11 cellular contexts compared by ENCODE assay signal in the genomic region with DNA sequence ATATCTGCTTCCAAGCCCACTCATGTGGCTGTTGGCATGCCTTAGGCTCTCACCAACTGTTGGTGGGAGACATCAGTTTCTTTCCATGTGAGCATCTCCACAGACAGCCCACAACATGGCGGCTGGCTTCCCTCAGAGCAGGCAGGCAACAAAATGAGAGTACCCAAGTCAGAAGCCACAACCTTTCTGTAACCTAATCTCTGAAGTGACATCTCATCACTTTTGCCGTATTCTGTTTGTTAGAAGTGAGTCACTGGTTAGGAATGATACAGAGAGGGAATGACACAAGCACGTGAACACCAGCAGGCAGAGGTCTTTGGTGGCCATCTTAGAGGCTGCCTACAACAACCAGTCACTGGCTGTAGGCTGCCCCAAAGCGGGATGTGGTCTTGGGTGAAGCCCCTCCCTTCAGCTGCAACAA.
A peak's percentile ranks its signal among the peaks of the same experiment; 100 is the strongest.
DNase-seq lines count a peak whose midpoint lies in the region; ATAC-seq, FAIRE-seq and TF ChIP-seq lines count a peak whose summit lies in the region.
"Had no signal": no experiment of that assay in that cellular context is flagged by ENCODE, and none has a peak within 500 bp of the region (broad histone marks: within the 10 kb centered on the region; RNA-seq: fewer than 3 reads in every experiment).

No MANE protein-coding gene starts in this region.

- no peak overlapping the region for H3K27ac ChIP-seq in ascending aorta

- no TSS peak for BruUV-seq in Caco-2 (replicated peaks; lab: Mats Ljungman, UMichigan)

- no peaks in the 10 kb centered on the region for H3K27me3 Mint-ChIP-seq in Caco-2 (ENCODE audit: insufficient read depth, unreplicated experiment)
- no peaks in the 10 kb centered on the region for H3K27me3 Mint-ChIP-seq in activated naive CD8-positive, alpha-beta T cell treated with anti-CD3 and anti-CD28 coated beads for 36 hours
- H3K27me3 Mint-ChIP-seq: memory B cell had no signal

- peaks cover 14% of the 10 kb centered on the region for H3K36me3 Mint-ChIP-seq in Caco-2 (ENCODE audit: insufficient read depth, unreplicated experiment)
- peaks cover 38% of the 10 kb centered on the region for H3K36me3 Mint-ChIP-seq in activated naive CD8-positive, alpha-beta T cell treated with anti-CD3 and anti-CD28 coated beads for 36 hours

- H3K27me3 ChIP-seq in Caco-2 (replicated peaks; ENCODE audit: control insufficient read depth, insufficient read depth, low read length) (no peaks in the 10 kb centered on the region), ascending aorta (no peaks in the 10 kb centered on the region)

- intact Hi-C loops in Caco-2 (cut with micrococcal nuclease; ENCODE audit: unreplicated experiment) = no loop called here
- intact Hi-C loops in ascending aorta (cut with DNase I) = no loop called here

- H3K9me3 ChIP-seq in Caco-2 = no peaks in the 10 kb centered on the region
- no peaks in the 10 kb centered on the region for H3K9me3 ChIP-seq in ascending aorta

- H3K36me3 ChIP-seq in Caco-2 (ENCODE audit: control insufficient read depth, insufficient read depth, low read length) (no peaks in the 10 kb centered on the region; the same call in 1 of the 2 replicates), ascending aorta (peaks cover 9 to 23% of the 10 kb centered on the region in 2 donors)

- H3K27ac Mint-ChIP-seq in Caco-2 (ENCODE audit: unreplicated experiment) = peak overlapping the region; percentile 71
- no peak overlapping the region for H3K27ac Mint-ChIP-seq in activated naive CD8-positive, alpha-beta T cell treated with anti-CD3 and anti-CD28 coated beads for 36 hours
- H3K27ac Mint-ChIP-seq: memory B cell had no signal

- POLR2A ChIA-PET in Caco-2 (lab: Charles Lee) = no interaction called here

- TF ChIP-seq CTCF in Caco-2 (IDR thresholded peaks at IDR 0.05; ENCODE audit: insufficient read depth in 1 of 2, low read depth in 1 of 2, low read length in 1 of 2, severe bottlenecking in 1 of 2, unreplicated experiment in 1 of 2) = no peak
- TF ChIP-seq CTCF in GM20000 (IDR thresholded peaks at IDR 0.05; ENCODE audit: extremely low read depth, missing control alignments) = no peak
- no peak for TF ChIP-seq CTCF in ascending aorta (IDR thresholded peaks at IDR 0.05)

- peaks cover 7% of the 10 kb centered on the region for H3K9me3 Mint-ChIP-seq in Caco-2 (ENCODE audit: unreplicated experiment)
- H3K9me3 Mint-ChIP-seq in activated naive CD8-positive, alpha-beta T cell treated with anti-CD3 and anti-CD28 coated beads for 36 hours = no peaks in the 10 kb centered on the region
- H3K9me3 Mint-ChIP-seq: memory B cell had no signal

- H3K4me1 Mint-ChIP-seq in Caco-2 (ENCODE audit: low read depth, unreplicated experiment) = peaks cover 24% of the 10 kb centered on the region
- H3K4me1 Mint-ChIP-seq in activated naive CD8-positive, alpha-beta T cell treated with anti-CD3 and anti-CD28 coated beads for 36 hours = peaks cover 15% of the 10 kb centered on the region
- H3K4me1 Mint-ChIP-seq: memory B cell had no signal

- peak; percentile 60 for FAIRE-seq in HTR-8/SVneo (lab: Jason Lieb, UNC)
- FAIRE-seq: GM19239 had no signal

- CTCF ChIA-PET in Caco-2 (lab: Charles Lee) = no interaction called here

- H3K4me3 ChIP-seq in Caco-2 (ENCODE audit: low read depth, low read length) (no peak overlapping the region), ascending aorta (no peak overlapping the region)

- peaks cover 10% of the 10 kb centered on the region for H3K4me1 ChIP-seq in Caco-2
- H3K4me1 ChIP-seq in ascending aorta = no peaks in the 10 kb centered on the region

- no peak for ATAC-seq in HG03095 (IDR thresholded peaks at IDR 0.05; ENCODE audit: unreplicated experiment)

- no peak overlapping the region for H3K4me3 Mint-ChIP-seq in Caco-2 (ENCODE audit: unreplicated experiment)
- H3K4me3 Mint-ChIP-seq in activated naive CD8-positive, alpha-beta T cell treated with anti-CD3 and anti-CD28 coated beads for 36 hours = no peak overlapping the region
- H3K4me3 Mint-ChIP-seq: memory B cell had no signal

- peak; percentile 21 to 55 for DNase-seq in Caco-2
- DNase-seq in HTR-8/SVneo (ENCODE audit: insufficient read length, low spot score) = peak; percentile 10
- peak; percentile 8 for DNase-seq in activated naive CD8-positive, alpha-beta T cell treated with anti-CD3 and anti-CD28 coated beads for 36 hours
- DNase-seq in myocyte (ENCODE audit: low read depth) = peak; percentile 47
- no peak for DNase-seq in NCI-H526 treated with DMSO at 0.1 percent for 48 hours (lab: John Stamatoyannopoulos, UW)
- DNase-seq in GM20000 (ENCODE audit: low spot score) = no peak
- DNase-seq in ascending aorta (ENCODE audit: low spot score in 2 of 2) = no peak
- DNase-seq: DND-41 had no signal

Comparison
In these comparisons a context has a peak if more than half of its experiments do, and no peak if none do; other contexts are left out.
1. DNase-seq: peak in Caco-2 (2 of 2), HTR-8/SVneo (single experiment), activated naive CD8-positive, alpha-beta T cell treated with anti-CD3 and anti-CD28 coated beads for 36 hours (single experiment) and myocyte (single experiment); none in NCI-H526 treated with DMSO at 0.1 percent for 48 hours (single experiment), GM20000 (single experiment) and ascending aorta (0 of 2).